In the genomic region with DNA sequence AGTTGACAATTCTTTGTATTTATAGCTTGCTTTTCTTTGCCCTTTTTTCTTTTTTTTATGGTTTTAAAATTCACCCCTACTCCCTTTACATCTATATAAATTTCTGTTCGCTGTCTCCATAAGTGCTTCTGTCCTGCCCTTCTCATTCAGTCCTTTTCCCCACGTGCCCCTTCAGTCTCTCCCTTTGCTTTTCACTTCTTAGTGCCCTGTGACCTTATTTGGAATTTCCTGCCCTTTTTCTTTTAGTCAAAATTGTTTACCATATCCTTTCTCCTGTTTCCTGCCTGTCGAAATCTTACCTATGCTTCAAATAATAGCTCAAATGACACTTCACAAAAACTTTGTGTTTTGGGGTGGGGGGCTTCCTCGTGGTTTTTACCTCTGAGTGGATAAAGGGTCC, we compare ENCODE assay signal across 1 cellular context.
TF ChIP-seq lines count a peak whose summit lies in the region.

No MANE protein-coding gene starts in this region.

TF ChIP-seq in GM12878, 131 proteins besides CTCF, POLR2A, EP300 and RAD21:
- TF ChIP-seq IRF4 (IDR thresholded peaks at IDR 0.05; ENCODE audit: low read depth, low read length) (no peak), POLR2AphosphoS2 (IDR thresholded peaks at IDR 0.05; ENCODE audit: low read depth, low read length) (no peak), SRF (IDR thresholded peaks at IDR 0.05; ENCODE audit: low read depth in 2 of 2, low read length in 2 of 2) (peak; percentile 37 to 66; a peak in 2 of 4 replicates), USF2 (IDR thresholded peaks at IDR 0.05; ENCODE audit: borderline replicate concordance, low read depth, low read length) (no peak)
- TF ChIP-seq, protein P1, sequence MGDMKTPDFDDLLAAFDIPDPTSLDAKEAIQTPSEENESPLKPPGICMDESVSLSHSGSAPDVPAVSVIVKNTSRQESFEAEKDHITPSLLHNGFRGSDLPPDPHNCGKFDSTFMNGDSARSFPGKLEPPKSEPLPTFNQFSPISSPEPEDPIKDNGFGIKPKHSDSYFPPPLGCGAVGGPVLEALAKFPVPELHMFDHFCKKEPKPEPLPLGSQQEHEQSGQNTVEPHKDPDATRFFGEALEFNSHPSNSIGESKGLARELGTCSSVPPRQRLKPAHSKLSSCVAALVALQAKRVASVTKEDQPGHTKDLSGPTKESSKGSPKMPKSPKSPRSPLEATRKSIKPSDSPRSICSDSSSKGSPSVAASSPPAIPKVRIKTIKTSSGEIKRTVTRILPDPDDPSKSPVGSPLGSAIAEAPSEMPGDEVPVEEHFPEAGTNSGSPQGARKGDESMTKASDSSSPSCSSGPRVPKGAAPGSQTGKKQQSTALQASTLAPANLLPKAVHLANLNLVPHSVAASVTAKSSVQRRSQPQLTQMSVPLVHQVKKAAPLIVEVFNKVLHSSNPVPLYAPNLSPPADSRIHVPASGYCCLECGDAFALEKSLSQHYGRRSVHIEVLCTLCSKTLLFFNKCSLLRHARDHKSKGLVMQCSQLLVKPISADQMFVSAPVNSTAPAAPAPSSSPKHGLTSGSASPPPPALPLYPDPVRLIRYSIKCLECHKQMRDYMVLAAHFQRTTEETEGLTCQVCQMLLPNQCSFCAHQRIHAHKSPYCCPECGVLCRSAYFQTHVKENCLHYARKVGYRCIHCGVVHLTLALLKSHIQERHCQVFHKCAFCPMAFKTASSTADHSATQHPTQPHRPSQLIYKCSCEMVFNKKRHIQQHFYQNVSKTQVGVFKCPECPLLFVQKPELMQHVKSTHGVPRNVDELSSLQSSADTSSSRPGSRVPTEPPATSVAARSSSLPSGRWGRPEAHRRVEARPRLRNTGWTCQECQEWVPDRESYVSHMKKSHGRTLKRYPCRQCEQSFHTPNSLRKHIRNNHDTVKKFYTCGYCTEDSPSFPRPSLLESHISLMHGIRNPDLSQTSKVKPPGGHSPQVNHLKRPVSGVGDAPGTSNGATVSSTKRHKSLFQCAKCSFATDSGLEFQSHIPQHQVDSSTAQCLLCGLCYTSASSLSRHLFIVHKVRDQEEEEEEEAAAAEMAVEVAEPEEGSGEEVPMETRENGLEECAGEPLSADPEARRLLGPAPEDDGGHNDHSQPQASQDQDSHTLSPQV (IDR thresholded peaks at IDR 0.05): no peak
- TF ChIP-seq, protein P2, sequence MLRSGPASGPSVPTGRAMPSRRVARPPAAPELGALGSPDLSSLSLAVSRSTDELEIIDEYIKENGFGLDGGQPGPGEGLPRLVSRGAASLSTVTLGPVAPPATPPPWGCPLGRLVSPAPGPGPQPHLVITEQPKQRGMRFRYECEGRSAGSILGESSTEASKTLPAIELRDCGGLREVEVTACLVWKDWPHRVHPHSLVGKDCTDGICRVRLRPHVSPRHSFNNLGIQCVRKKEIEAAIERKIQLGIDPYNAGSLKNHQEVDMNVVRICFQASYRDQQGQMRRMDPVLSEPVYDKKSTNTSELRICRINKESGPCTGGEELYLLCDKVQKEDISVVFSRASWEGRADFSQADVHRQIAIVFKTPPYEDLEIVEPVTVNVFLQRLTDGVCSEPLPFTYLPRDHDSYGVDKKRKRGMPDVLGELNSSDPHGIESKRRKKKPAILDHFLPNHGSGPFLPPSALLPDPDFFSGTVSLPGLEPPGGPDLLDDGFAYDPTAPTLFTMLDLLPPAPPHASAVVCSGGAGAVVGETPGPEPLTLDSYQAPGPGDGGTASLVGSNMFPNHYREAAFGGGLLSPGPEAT (IDR thresholded peaks at IDR 0.05; ENCODE audit: low read depth): no peak
